ENCODE assay signal across 8 cellular contexts in the genomic region with DNA sequence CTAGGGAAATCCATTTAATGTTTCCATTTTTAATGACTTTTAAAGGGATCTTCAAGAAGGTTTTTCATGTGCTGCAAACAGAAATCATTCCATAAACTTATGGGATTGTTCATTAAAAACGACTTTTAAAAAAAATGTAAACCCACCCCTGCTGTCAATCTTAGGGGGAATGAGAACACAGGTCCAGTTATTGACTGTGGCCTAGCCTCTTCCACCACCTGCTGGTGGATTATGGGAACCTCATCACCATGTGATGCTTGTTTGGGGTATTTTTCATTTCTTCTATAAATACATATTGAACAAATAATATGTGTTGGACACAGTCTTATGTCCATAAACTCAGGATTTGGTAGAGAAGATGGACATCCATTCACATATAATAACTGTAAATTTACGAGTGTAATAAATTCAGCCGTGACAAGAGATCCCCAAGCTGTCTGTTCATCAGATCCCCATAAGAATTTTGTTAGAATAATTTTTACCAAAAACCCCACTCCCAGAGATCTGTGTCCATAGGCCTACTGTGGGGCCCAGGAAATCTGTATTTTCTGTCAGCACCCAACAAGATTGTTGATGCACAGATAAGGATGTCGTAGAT. TPM values are rescaled to one million over a fixed set of nuclear protein-coding genes. Genes with fewer than 3 reads are reported as not detected.
DNase-seq lines count a peak whose midpoint lies in the region; ATAC-seq, FAIRE-seq and TF ChIP-seq lines count a peak whose summit lies in the region.

No MANE protein-coding gene starts in this region.

- dilution Hi-C loops in keratinocyte (cut with MboI; ENCODE audit: extremely low pct_ligation_motif_present, low sequenced_read_pairs), result no loop called here

- no TSS peak for BruUV-seq in Calu3 (replicated peaks; lab: Mats Ljungman, UMichigan)

- no peaks in the 10 kb centered on the region for H3F3A ChIP-seq in OCI-LY1 (ENCODE audit: insufficient read depth, low read length)

- H3K36me3 Mint-ChIP-seq in Calu3 (ENCODE audit: insufficient read depth, unreplicated experiment), result no peaks in the 10 kb centered on the region

- H3K36me3 ChIP-seq in OCI-LY1 (ENCODE audit: insufficient read depth, low read length) (no peaks in the 10 kb centered on the region), keratinocyte (ENCODE audit: control insufficient read depth in 2 of 2, extremely low read depth in 1 of 2, insufficient read depth in 2 of 2, low read length in 2 of 2) (no peaks in the 10 kb centered on the region)

- H3K9me3 Mint-ChIP-seq in Calu3 (ENCODE audit: low read depth, unreplicated experiment), result no peaks in the 10 kb centered on the region

- no peak overlapping the region for H3K4me3 ChIP-seq in OCI-LY1 (ENCODE audit: low read depth, low read length, poor library complexity, severe bottlenecking)
- H3K4me3 ChIP-seq in keratinocyte (ENCODE audit: control insufficient read depth in 2 of 3, extremely low read depth in 1 of 3, insufficient read depth in 2 of 3, low read depth in 1 of 3, low read length in 3 of 3), result no peak overlapping the region

- H3K4me1 ChIP-seq in OCI-LY1 (ENCODE audit: insufficient read depth, low read length, severe bottlenecking) (no peaks in the 10 kb centered on the region), keratinocyte (ENCODE audit: control insufficient read depth, extremely low read depth, insufficient read depth, low read length) (no peaks in the 10 kb centered on the region)

- no peak overlapping the region for H3K4me3 Mint-ChIP-seq in Calu3 (ENCODE audit: low read depth, unreplicated experiment)

- TF ChIP-seq CTCF in Calu3 (IDR thresholded peaks at IDR 0.05; ENCODE audit: unreplicated experiment) (peak; percentile 89), OCI-LY1 (IDR thresholded peaks at IDR 0.05; ENCODE audit: low read length) (peak; percentile 84), keratinocyte (optimal IDR thresholded peaks at IDR 0.05 in 1 of 3, IDR thresholded peaks at IDR 0.05 in 1 of 3, conservative IDR thresholded peaks at IDR 0.05 in 1 of 3; ENCODE audit: extremely low read depth in 1 of 3, insufficient read depth in 2 of 3, low read length in 3 of 3) (peak; percentile 74 to 85 (median 81))

- no peak overlapping the region for H2AFZ ChIP-seq in OCI-LY1 (ENCODE audit: low read length)
- no peak overlapping the region for H2AFZ ChIP-seq in keratinocyte (ENCODE audit: control insufficient read depth, low read length)

- ATAC-seq in HG03460 (IDR thresholded peaks at IDR 0.05; ENCODE audit: unreplicated experiment), result no peak
- ATAC-seq in HG02870 (IDR thresholded peaks at IDR 0.05; ENCODE audit: unreplicated experiment), result no peak

- no peaks in the 10 kb centered on the region for H3K9me2 ChIP-seq in OCI-LY1 (ENCODE audit: low read depth, low read length)

- intact Hi-C loops in Calu3 (cut with micrococcal nuclease; ENCODE audit: unreplicated experiment), result loop anchor here (1.0 to 5.0 kb wide), 4 partner anchors 193 to 391 kb away; no protein-coding TSS in a partner anchor

- H3K27me3 ChIP-seq in OCI-LY1 (ENCODE audit: insufficient read depth, low read length) (no peaks in the 10 kb centered on the region), keratinocyte (ENCODE audit: control insufficient read depth, extremely low read depth, insufficient read depth, low read length) (no peaks in the 10 kb centered on the region)

- H4K20me1 ChIP-seq in OCI-LY1 (ENCODE audit: insufficient read depth, low read length) (no peaks in the 10 kb centered on the region), keratinocyte (ENCODE audit: control insufficient read depth, extremely low read depth, insufficient read depth, low read length) (no peaks in the 10 kb centered on the region)

- H3K27ac Mint-ChIP-seq in Calu3 (ENCODE audit: unreplicated experiment), result no peak overlapping the region

- no peaks in the 10 kb centered on the region for H3K9me3 ChIP-seq in OCI-LY1 (ENCODE audit: low read length)
- no peaks in the 10 kb centered on the region for H3K9me3 ChIP-seq in keratinocyte (ENCODE audit: control insufficient read depth, low read depth, low read length)

- no peak overlapping the region for H3K27ac ChIP-seq in OCI-LY1 (ENCODE audit: low read depth, low read length, poor library complexity, severe bottlenecking)
- H3K27ac ChIP-seq in keratinocyte (ENCODE audit: control insufficient read depth, insufficient read depth, low read length), result no peak overlapping the region

- no peak overlapping the region for H3K4me2 ChIP-seq in OCI-LY1 (ENCODE audit: low read length)
- no peak overlapping the region for H3K4me2 ChIP-seq in keratinocyte (ENCODE audit: control insufficient read depth, extremely low read depth, insufficient read depth, low read depth, low read length)

- no peak overlapping the region for H3K9ac ChIP-seq in OCI-LY1 (ENCODE audit: low read length)
- no peak overlapping the region for H3K9ac ChIP-seq in keratinocyte (ENCODE audit: control insufficient read depth, extremely low read depth, insufficient read depth, low read length)

- no peaks in the 10 kb centered on the region for H3K9me1 ChIP-seq in keratinocyte (ENCODE audit: control insufficient read depth, extremely low read depth, insufficient read depth, low read length)

- no peaks in the 10 kb centered on the region for H3K27me3 Mint-ChIP-seq in Calu3 (ENCODE audit: unreplicated experiment)

- no peaks in the 10 kb centered on the region for H3K79me2 ChIP-seq in OCI-LY1 (ENCODE audit: insufficient read depth, low read length)
- no peaks in the 10 kb centered on the region for H3K79me2 ChIP-seq in keratinocyte (ENCODE audit: control insufficient read depth, insufficient read depth, low read length)

- CTCF ChIA-PET in Calu3 (lab: Charles Lee), result interaction anchor here (2.0 kb wide), 1 partner anchor 290 kb away, joined by 6 read pairs; no protein-coding TSS in a partner anchor

- FAIRE-seq in keratinocyte (lab: Jason Lieb, UNC), result no peak

- H3K4me1 Mint-ChIP-seq in Calu3 (ENCODE audit: low read depth, unreplicated experiment), result no peaks in the 10 kb centered on the region

- DNase-seq in Calu3, result peak; percentile 60
- DNase-seq in HK-2 (ENCODE audit: unreplicated experiment), result peak; percentile 7
- peak; percentile 27 for DNase-seq in brain pericyte (ENCODE audit: low read depth, low spot score)
- DNase-seq in keratinocyte (ENCODE audit: low read depth, low spot score), result no peak
- DNase-seq in stimulated activated CD4-positive, alpha-beta T cell treated with anti-CD3 and anti-CD28 coated beads, Interleukin-4, amount 100 ng/mL, for 1 hour, result peak; percentile 8

RNA-seq across cellular contexts. Expression of a gene that starts 42.0 kb away (rescaled TPM):
- total RNA-seq in Calu3 (2022), result 117 and 149 TPM in 2 replicates
- 0.18 to 0.25 TPM (median 0.19 TPM) in 3 replicates for polyA plus RNA-seq in keratinocyte
- polyA plus RNA-seq in keratinocyte (2011; ENCODE audit: low read depth), result not detected
- polyA plus RNA-seq in keratinocyte (2011; cell fraction: cytosol; rRNA removed), result 0.12 and 0.28 TPM in 2 replicates
- 0.20 and 0.25 TPM in 2 replicates for polyA plus RNA-seq in keratinocyte (2011; cell fraction: nucleus; rRNA removed)
- polyA plus RNA-seq in keratinocyte (2012; ENCODE audit: low replicate concordance), result 0.28 and 0.42 TPM in 2 replicates
- polyA minus RNA-seq in keratinocyte, result 0.07 to 0.58 TPM (median 0.43 TPM) in 3 replicates
- polyA minus RNA-seq in keratinocyte (2011; cell fraction: cytosol; rRNA and poly(A)+ RNA removed), result not detected
- 0.16 and 1.8 TPM in 2 replicates for polyA minus RNA-seq in keratinocyte (2011; cell fraction: nucleus; rRNA and poly(A)+ RNA removed)
